Comparison of ENCODE assay signal across 1 cellular context in genomic region chr2:241553512-241553830, GRCh38.
TF ChIP-seq lines count a peak whose summit lies in the region.

No MANE protein-coding gene starts in this region.

TF ChIP-seq in HepG2, 621 proteins besides CTCF, POLR2A, EP300 and RAD21 (continued from another document):
- TF ChIP-seq, protein P1, sequence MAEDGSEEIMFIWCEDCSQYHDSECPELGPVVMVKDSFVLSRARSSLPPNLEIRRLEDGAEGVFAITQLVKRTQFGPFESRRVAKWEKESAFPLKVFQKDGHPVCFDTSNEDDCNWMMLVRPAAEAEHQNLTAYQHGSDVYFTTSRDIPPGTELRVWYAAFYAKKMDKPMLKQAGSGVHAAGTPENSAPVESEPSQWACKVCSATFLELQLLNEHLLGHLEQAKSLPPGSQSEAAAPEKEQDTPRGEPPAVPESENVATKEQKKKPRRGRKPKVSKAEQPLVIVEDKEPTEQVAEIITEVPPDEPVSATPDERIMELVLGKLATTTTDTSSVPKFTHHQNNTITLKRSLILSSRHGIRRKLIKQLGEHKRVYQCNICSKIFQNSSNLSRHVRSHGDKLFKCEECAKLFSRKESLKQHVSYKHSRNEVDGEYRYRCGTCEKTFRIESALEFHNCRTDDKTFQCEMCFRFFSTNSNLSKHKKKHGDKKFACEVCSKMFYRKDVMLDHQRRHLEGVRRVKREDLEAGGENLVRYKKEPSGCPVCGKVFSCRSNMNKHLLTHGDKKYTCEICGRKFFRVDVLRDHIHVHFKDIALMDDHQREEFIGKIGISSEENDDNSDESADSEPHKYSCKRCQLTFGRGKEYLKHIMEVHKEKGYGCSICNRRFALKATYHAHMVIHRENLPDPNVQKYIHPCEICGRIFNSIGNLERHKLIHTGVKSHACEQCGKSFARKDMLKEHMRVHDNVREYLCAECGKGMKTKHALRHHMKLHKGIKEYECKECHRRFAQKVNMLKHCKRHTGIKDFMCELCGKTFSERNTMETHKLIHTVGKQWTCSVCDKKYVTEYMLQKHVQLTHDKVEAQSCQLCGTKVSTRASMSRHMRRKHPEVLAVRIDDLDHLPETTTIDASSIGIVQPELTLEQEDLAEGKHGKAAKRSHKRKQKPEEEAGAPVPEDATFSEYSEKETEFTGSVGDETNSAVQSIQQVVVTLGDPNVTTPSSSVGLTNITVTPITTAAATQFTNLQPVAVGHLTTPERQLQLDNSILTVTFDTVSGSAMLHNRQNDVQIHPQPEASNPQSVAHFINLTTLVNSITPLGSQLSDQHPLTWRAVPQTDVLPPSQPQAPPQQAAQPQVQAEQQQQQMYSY (CRISPR knock-in tag; IDR thresholded peaks at IDR 0.05): no peak
- TF ChIP-seq ZNF510 (CRISPR knock-in tag; IDR thresholded peaks at IDR 0.05; ENCODE audit: low read depth) (no peak), ZNF350 (CRISPR knock-in tag; IDR thresholded peaks at IDR 0.05; ENCODE audit: borderline replicate concordance, low read depth) (no peak), ZNF367 (CRISPR knock-in tag; IDR thresholded peaks at IDR 0.05; ENCODE audit: borderline replicate concordance) (no peak)
